ENCODE assay signal across 8 cellular contexts in genomic region chr12:24561882-24562760, GRCh38.
DNase-seq lines count a peak whose midpoint lies in the region; ATAC-seq and TF ChIP-seq lines count a peak whose summit lies in the region.

No MANE protein-coding gene starts in this region.

- in situ Hi-C loops in IMR-90 (cut with MboI; ENCODE audit: low sequenced_read_pairs): loop anchor here (25.0 kb wide), 1 partner anchor 450 kb away; no protein-coding TSS in a partner anchor

- POLR2A ChIA-PET in IMR-90 (lab: Charles Lee; ENCODE audit: unreplicated experiment): interaction anchor here (0.6 to 1.0 kb wide), 3 partner anchors 78 to 245 kb away, joined by 3 to 4 read pairs (median 4); no protein-coding TSS in a partner anchor

- H2AK5ac ChIP-seq in IMR-90 (ENCODE audit: low read depth, low read length): peak overlapping the region; percentile 83

- H3K27ac ChIP-seq in IMR-90 (ENCODE audit: insufficient read depth, low read length): peak overlapping the region; percentile 98
- H3K27ac ChIP-seq in VCaP: peak overlapping the region; percentile 17; the same call in 1 of the 2 replicates
- H3K27ac ChIP-seq in muscle layer of duodenum (ENCODE audit: low read length): no peak overlapping the region

- peak overlapping the region; percentile 97 for H3K23ac ChIP-seq in IMR-90 (ENCODE audit: low read depth, low read length)

- peak overlapping the region; percentile 72 for H3K4me2 ChIP-seq in IMR-90 (ENCODE audit: low read depth, low read length)

- 2% methylated on average over 9 of the region's 74 CpGs; no CpG with 5 or more reads in 1 of the 2 experiments for WGBS in IMR-90 (ENCODE audit: extremely low coverage in 2 of 2, insufficient read length in 1 of 2), 2 experiments

- H4K20me1 ChIP-seq in IMR-90 (ENCODE audit: insufficient read depth, low read length): no peaks in the 10 kb centered on the region

- peak overlapping the region; percentile 73 for H2BK120ac ChIP-seq in IMR-90 (ENCODE audit: low read depth, low read length)

- dilution Hi-C loops in IMR-90 (cut with HindIII; ENCODE audit: low sequenced_read_pairs, unreplicated experiment): no loop called here

- H3K27me3 ChIP-seq in IMR-90 (ENCODE audit: control insufficient read depth, insufficient read depth, low read length): no peaks in the 10 kb centered on the region
- no peaks in the 10 kb centered on the region for H3K27me3 ChIP-seq in muscle layer of duodenum (ENCODE audit: low read depth, low read length)

- H2BK20ac ChIP-seq in IMR-90 (ENCODE audit: low read depth, low read length): peak overlapping the region; percentile 77

- H2BK15ac ChIP-seq in IMR-90 (ENCODE audit: low read depth, low read length): peak overlapping the region; percentile 92; the same call in 1 of the 3 replicates

- peaks cover 5% of the 10 kb centered on the region; the same call in 1 of the 2 replicates for H3K4me1 ChIP-seq in IMR-90 (ENCODE audit: control insufficient read depth, insufficient read depth, low read length)
- H3K4me1 ChIP-seq in muscle layer of duodenum (ENCODE audit: control insufficient read depth in 1 of 2, insufficient read depth in 2 of 2, low read length in 2 of 2): peaks cover 0 to 9% of the 10 kb centered on the region in 2 donors

- peak overlapping the region; percentile 82 for H2BK5ac ChIP-seq in IMR-90 (ENCODE audit: low read depth, low read length, poor library complexity, severe bottlenecking)

- CTCF ChIA-PET in IMR-90 (lab: Yijun Ruan, JAX): no interaction called here

- peak overlapping the region; percentile 73 for H2AK9ac ChIP-seq in IMR-90 (replicated peaks; ENCODE audit: low read depth, low read length, poor library complexity)

- peak overlapping the region; percentile 95 for H3K56ac ChIP-seq in IMR-90 (ENCODE audit: extremely low read depth, insufficient read depth, low read length)

- no peak for TF ChIP-seq CTCF in IMR-90 (conservative IDR thresholded peaks at IDR 0.05; ENCODE audit: low read depth, low read length)
- no peak for TF ChIP-seq CTCF in VCaP (conservative IDR thresholded peaks at IDR 0.05)

- DNase-seq in GM03348 (ENCODE audit: low spot score) (peak; percentile 57), IMR-90 (peak; percentile 62), fibroblast of gingiva (ENCODE audit: low read depth) (peak; percentile 76), ureter (ENCODE audit: low spot score) (peak; percentile 65)
- no peak for DNase-seq in effector CD8-positive, alpha-beta T cell (lab: John Stamatoyannopoulos, UW)

- no peaks in the 10 kb centered on the region for H3K9me3 ChIP-seq in IMR-90 (ENCODE audit: control insufficient read depth, insufficient read depth, low read length)
- no peaks in the 10 kb centered on the region for H3K9me3 ChIP-seq in muscle layer of duodenum (ENCODE audit: control insufficient read depth in 1 of 2, low read length in 2 of 2)

- peak overlapping the region; percentile 98 for H3K9ac ChIP-seq in IMR-90 (ENCODE audit: low read depth, low read length)

- peak overlapping the region; percentile 98 for H3K18ac ChIP-seq in IMR-90 (ENCODE audit: low read depth, low read length)

- intact Hi-C loops in IMR-90 (cut with micrococcal nuclease): loop anchor here (2.0 to 10.0 kb wide), 8 partner anchors 35 to 1357 kb away; no protein-coding TSS in a partner anchor

- peak overlapping the region; percentile 97 for H2AFZ ChIP-seq in IMR-90 (replicated peaks; ENCODE audit: low read length, poor library complexity)

- H3K4ac ChIP-seq in IMR-90 (ENCODE audit: low read depth, low read length): peak overlapping the region; percentile 93

- no peak for TF ChIP-seq POLR2A in IMR-90 (IDR thresholded peaks at IDR 0.05; ENCODE audit: low read depth, low read length)

- H4K91ac ChIP-seq in IMR-90 (ENCODE audit: insufficient read depth, low read depth, low read length): peak overlapping the region; percentile 92

- peak overlapping the region; percentile 99 for H3K14ac ChIP-seq in IMR-90 (replicated peaks; ENCODE audit: low read depth, low read length)

- H3K4me3 ChIP-seq in IMR-90 (ENCODE audit: insufficient read depth, low read depth, low read length) (peak overlapping the region; percentile 98), muscle layer of duodenum (ENCODE audit: low read depth in 1 of 2, low read length in 2 of 2) (peak overlapping the region; percentile 80 to 93)

- no TSS peak for BruUV-seq in IMR-90 (replicated peaks; lab: Mats Ljungman, UMichigan)

- no peaks in the 10 kb centered on the region for H3K9me1 ChIP-seq in IMR-90 (ENCODE audit: insufficient read depth, low read length)

- H3K36me3 ChIP-seq in IMR-90 (ENCODE audit: control insufficient read depth, insufficient read depth, low read length): no peaks in the 10 kb centered on the region
- no peaks in the 10 kb centered on the region for H3K36me3 ChIP-seq in muscle layer of duodenum (ENCODE audit: control insufficient read depth in 1 of 2, insufficient read depth in 2 of 2, low read length in 2 of 2)

- H4K5ac ChIP-seq in IMR-90 (ENCODE audit: low read depth, low read length): peak overlapping the region; percentile 91

- H4K8ac ChIP-seq in IMR-90 (ENCODE audit: low read depth in 2 of 2, low read length in 2 of 2): peak overlapping the region; percentile 16 to 93

- peak; percentile 11; the same call in 1 of the 2 replicates for TF ChIP-seq RAD21 in IMR-90 (IDR thresholded peaks at IDR 0.05; ENCODE audit: low read length)

- peaks cover 9 to 24% of the 10 kb centered on the region in 2 experiments; a peak in 3 of 4 replicates for H3K79me1 ChIP-seq in IMR-90 (ENCODE audit: low read depth in 1 of 2, low read length in 2 of 2)

- ATAC-seq in IMR-90 (ENCODE audit: low read depth) (peak; percentile 63), HG03460 (IDR thresholded peaks at IDR 0.05; ENCODE audit: unreplicated experiment) (no peak)

TF ChIP-seq in IMR-90, 13 proteins besides CTCF, POLR2A, EP300 and RAD21:
- TF ChIP-seq CHD1 (IDR thresholded peaks at IDR 0.05; ENCODE audit: low read depth, low read length) (no peak), SMC3 (IDR thresholded peaks at IDR 0.05; ENCODE audit: low read depth, low read length) (0 out of 2 replicates have a peak, but pooled peaks have one; percentile 8), MAZ (IDR thresholded peaks at IDR 0.05; ENCODE audit: borderline replicate concordance, low read depth, low read length) (peak; percentile 71; the same call in 1 of the 2 replicates)
